In the genomic region with DNA sequence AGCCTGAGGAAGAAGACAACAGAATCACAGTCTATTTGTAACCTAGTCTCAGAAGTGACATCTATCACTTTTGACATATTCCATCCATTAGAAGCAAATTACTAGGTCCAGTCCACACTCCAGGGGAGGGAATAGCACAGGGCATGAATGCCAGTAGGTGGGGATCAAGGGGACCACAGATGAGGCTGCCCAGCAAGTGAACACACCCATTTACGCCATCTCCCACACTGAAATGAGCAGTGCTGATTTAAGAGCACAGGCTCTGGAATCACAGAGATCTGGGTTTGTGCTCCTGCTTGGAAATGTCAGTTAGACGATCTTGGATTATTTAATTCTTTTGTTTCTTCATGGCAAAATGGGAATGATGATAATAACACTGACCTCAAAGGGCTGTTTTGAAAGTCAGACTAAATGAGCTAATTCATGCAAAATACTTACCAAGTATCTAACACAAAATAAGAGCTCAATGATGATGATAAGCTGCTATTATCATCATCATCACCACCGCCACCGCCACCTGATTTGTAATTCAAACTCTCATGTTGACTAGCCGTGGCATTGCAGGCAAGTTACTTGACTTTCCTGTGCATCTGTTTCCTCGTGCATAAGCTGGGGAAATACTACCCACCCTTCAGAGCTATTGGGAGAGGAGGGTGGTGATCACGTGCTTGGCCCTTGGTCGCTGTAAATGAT, we compare ENCODE assay signal across 14 cellular contexts.
DNase-seq lines count a peak whose midpoint lies in the region; ATAC-seq and TF ChIP-seq lines count a peak whose summit lies in the region.
"Had no signal": no experiment of that assay in that cellular context is flagged by ENCODE, and none has a peak within 500 bp of the region (broad histone marks: within the 10 kb centered on the region; RNA-seq: fewer than 3 reads in every experiment).

No MANE protein-coding gene starts in this region.

- peaks cover 98% of the 10 kb centered on the region for H3K36me3 Mint-ChIP-seq in activated T-cell treated with anti-CD3 and anti-CD28 coated beads, Interleukin-2, amount 50 U/mL, for 24 hours (ENCODE audit: low read depth)
- H3K36me3 Mint-ChIP-seq in HFFc6 (ENCODE audit: low read depth) (peaks cover 97% of the 10 kb centered on the region), WTC11 (no peaks in the 10 kb centered on the region)
- H3K36me3 Mint-ChIP-seq in activated T-helper 1 cell treated with anti-CD3 and anti-CD28 coated beads, Interleukin-12 subunit alpha, Interleukin-12 subunit beta, Interleukin-2, Interleukin-4 antibody, amounts not matched to agents 30 ng/mL and 10 ng/mL and 1 ng/mL, durations not matched to agents 14 hours and 24 hours and 36 hours (ENCODE audit: low read depth): peaks cover 57% of the 10 kb centered on the region
- peaks cover 0 to 73% (median 16%) of the 10 kb centered on the region in 3 donors for H3K36me3 Mint-ChIP-seq in naive thymus-derived CD8-positive, alpha-beta T cell
- H3K36me3 Mint-ChIP-seq: mesothelial cell of epicardium had no signal

- TF ChIP-seq CTCF in HFFc6 (IDR thresholded peaks at IDR 0.05): no peak
- TF ChIP-seq CTCF in WTC11 (IDR thresholded peaks at IDR 0.05): no peak

- H3K27me3 Mint-ChIP-seq in activated T-cell treated with anti-CD3 and anti-CD28 coated beads, Interleukin-2, amount 50 U/mL, for 24 hours: no peaks in the 10 kb centered on the region
- H3K27me3 Mint-ChIP-seq in HFFc6 (ENCODE audit: insufficient read depth) (peaks cover 85% of the 10 kb centered on the region), WTC11 (ENCODE audit: low read depth) (no peaks in the 10 kb centered on the region; the same call in 1 of the 2 replicates)
- no peaks in the 10 kb centered on the region for H3K27me3 Mint-ChIP-seq in activated T-helper 1 cell treated with anti-CD3 and anti-CD28 coated beads, Interleukin-12 subunit alpha, Interleukin-12 subunit beta, Interleukin-2, Interleukin-4 antibody, amounts not matched to agents 30 ng/mL and 10 ng/mL and 1 ng/mL, durations not matched to agents 14 hours and 24 hours and 36 hours (ENCODE audit: insufficient read depth)
- no peaks in the 10 kb centered on the region for H3K27me3 Mint-ChIP-seq in naive thymus-derived CD8-positive, alpha-beta T cell

- H3K4me1 Mint-ChIP-seq in activated T-cell treated with anti-CD3 and anti-CD28 coated beads, Interleukin-2, amount 50 U/mL, for 24 hours (ENCODE audit: low read depth): peaks cover 55% of the 10 kb centered on the region
- peaks cover 100% of the 10 kb centered on the region for H3K4me1 Mint-ChIP-seq in HFFc6 (ENCODE audit: low read depth)
- H3K4me1 Mint-ChIP-seq in activated T-helper 1 cell treated with anti-CD3 and anti-CD28 coated beads, Interleukin-12 subunit alpha, Interleukin-12 subunit beta, Interleukin-2, Interleukin-4 antibody, amounts not matched to agents 30 ng/mL and 10 ng/mL and 1 ng/mL, durations not matched to agents 14 hours and 24 hours and 36 hours (ENCODE audit: low read depth): peaks cover 17% of the 10 kb centered on the region
- peaks cover 18 to 32% (median 22%) of the 10 kb centered on the region in 4 donors for H3K4me1 Mint-ChIP-seq in naive thymus-derived CD8-positive, alpha-beta T cell
- H3K4me1 Mint-ChIP-seq in WTC11: peaks cover 29% of the 10 kb centered on the region

- H3K9me3 Mint-ChIP-seq in activated T-cell treated with anti-CD3 and anti-CD28 coated beads, Interleukin-2, amount 50 U/mL, for 24 hours: no peaks in the 10 kb centered on the region
- peaks cover 26% of the 10 kb centered on the region for H3K9me3 Mint-ChIP-seq in HFFc6
- no peaks in the 10 kb centered on the region for H3K9me3 Mint-ChIP-seq in activated T-helper 1 cell treated with anti-CD3 and anti-CD28 coated beads, Interleukin-12 subunit alpha, Interleukin-12 subunit beta, Interleukin-2, Interleukin-4 antibody, amounts not matched to agents 30 ng/mL and 10 ng/mL and 1 ng/mL, durations not matched to agents 14 hours and 24 hours and 36 hours
- no peaks in the 10 kb centered on the region for H3K9me3 Mint-ChIP-seq in naive thymus-derived CD8-positive, alpha-beta T cell
- no peaks in the 10 kb centered on the region for H3K9me3 Mint-ChIP-seq in WTC11
- H3K9me3 Mint-ChIP-seq: mesothelial cell of epicardium had no signal

- CTCF ChIA-PET in WTC11 (lab: Charles Lee): interaction anchor here (1.0 to 10.6 kb wide), 2 partner anchors 23 to 49 kb away, joined by 3 to 129 read pairs; no protein-coding TSS in a partner anchor

- H3K4me3 Mint-ChIP-seq in activated T-cell treated with anti-CD3 and anti-CD28 coated beads, Interleukin-2, amount 50 U/mL, for 24 hours: no peak overlapping the region
- H3K4me3 Mint-ChIP-seq in HFFc6 (peak overlapping the region; percentile 44), WTC11 (no peak overlapping the region)
- H3K4me3 Mint-ChIP-seq in activated T-helper 1 cell treated with anti-CD3 and anti-CD28 coated beads, Interleukin-12 subunit alpha, Interleukin-12 subunit beta, Interleukin-2, Interleukin-4 antibody, amounts not matched to agents 30 ng/mL and 10 ng/mL and 1 ng/mL, durations not matched to agents 14 hours and 24 hours and 36 hours: no peak overlapping the region
- peak overlapping the region in 1 of 10 donors; percentile 39 for H3K4me3 Mint-ChIP-seq in naive thymus-derived CD8-positive, alpha-beta T cell
- H3K4me3 Mint-ChIP-seq: mesothelial cell of epicardium had no signal

- peak overlapping the region; percentile 86 for H3K27ac Mint-ChIP-seq in activated T-cell treated with anti-CD3 and anti-CD28 coated beads, Interleukin-2, amount 50 U/mL, for 24 hours
- peak overlapping the region; percentile 80 for H3K27ac Mint-ChIP-seq in HFFc6
- H3K27ac Mint-ChIP-seq in activated T-helper 1 cell treated with anti-CD3 and anti-CD28 coated beads, Interleukin-12 subunit alpha, Interleukin-12 subunit beta, Interleukin-2, Interleukin-4 antibody, amounts not matched to agents 30 ng/mL and 10 ng/mL and 1 ng/mL, durations not matched to agents 14 hours and 24 hours and 36 hours: peak overlapping the region; percentile 9
- H3K27ac Mint-ChIP-seq in naive thymus-derived CD8-positive, alpha-beta T cell: peak overlapping the region in 6 of 10 donors; percentile 10 to 94 (median 62)
- H3K27ac Mint-ChIP-seq in WTC11: no peak overlapping the region
- H3K27ac Mint-ChIP-seq: mesothelial cell of epicardium had no signal

- intact Hi-C loops in activated T-helper 1 cell treated with anti-CD3 and anti-CD28 coated beads, Interleukin-12 subunit alpha, Interleukin-12 subunit beta, Interleukin-2, Interleukin-4 antibody, amounts not matched to agents 30 ng/mL and 10 ng/mL and 1 ng/mL, durations not matched to agents 14 hours and 24 hours and 36 hours (cut with micrococcal nuclease): no loop called here

- DNase-seq in activated T-cell treated with anti-CD3 and anti-CD28 coated beads, Interleukin-2, amount 50 U/mL, for 24 hours: peak; percentile 54
- no peak for DNase-seq in activated T-cell treated with anti-CD3 and anti-CD28 coated beads for 4 hours
- no peak for DNase-seq in HFFc6
- DNase-seq in activated T-helper 1 cell treated with anti-CD3 and anti-CD28 coated beads, Interleukin-12 subunit alpha, Interleukin-12 subunit beta, Interleukin-2, Interleukin-4 antibody, amounts not matched to agents 30 ng/mL and 10 ng/mL and 1 ng/mL, durations not matched to agents 14 hours and 24 hours and 36 hours (ENCODE audit: low spot score): no peak
- no peak for DNase-seq in naive thymus-derived CD8-positive, alpha-beta T cell
- no peak for DNase-seq in WTC11 (ENCODE audit: low spot score)
- no peak for DNase-seq in inferior parietal cortex (ENCODE audit: extremely low spot score)
- DNase-seq in NCI-H510A treated with DMSO at 0.1 percent for 48 hours (lab: John Stamatoyannopoulos, UW): no peak
- DNase-seq: DMS 273 treated with DMSO at 0.1 percent for 48 hours; NCI-H146; NCI-H524 treated with DMSO at 0.1 percent for 48 hours; stimulated activated CD4-positive, alpha-beta T cell treated with anti-CD3 and anti-CD28 coated beads, Interleukin-15, amount 100 ng/mL, for 24 hours; upper lobe of right lung had no signal

- POLR2A ChIA-PET in naive thymus-derived CD8-positive, alpha-beta T cell (lab: Charles Lee): no interaction called here
- POLR2A ChIA-PET in WTC11 (lab: Charles Lee): no interaction called here

- ATAC-seq in naive thymus-derived CD8-positive, alpha-beta T cell: no peak
- ATAC-seq in WTC11: no peak

TF ChIP-seq in WTC11, 78 proteins besides CTCF, POLR2A, EP300 and RAD21 (continues in another document):
- TF ChIP-seq, protein P1, sequence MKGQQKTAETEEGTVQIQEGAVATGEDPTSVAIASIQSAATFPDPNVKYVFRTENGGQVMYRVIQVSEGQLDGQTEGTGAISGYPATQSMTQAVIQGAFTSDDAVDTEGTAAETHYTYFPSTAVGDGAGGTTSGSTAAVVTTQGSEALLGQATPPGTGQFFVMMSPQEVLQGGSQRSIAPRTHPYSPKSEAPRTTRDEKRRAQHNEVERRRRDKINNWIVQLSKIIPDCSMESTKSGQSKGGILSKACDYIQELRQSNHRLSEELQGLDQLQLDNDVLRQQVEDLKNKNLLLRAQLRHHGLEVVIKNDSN (CRISPR knock-in tag; IDR thresholded peaks at IDR 0.05): no peak
- TF ChIP-seq, protein P2, sequence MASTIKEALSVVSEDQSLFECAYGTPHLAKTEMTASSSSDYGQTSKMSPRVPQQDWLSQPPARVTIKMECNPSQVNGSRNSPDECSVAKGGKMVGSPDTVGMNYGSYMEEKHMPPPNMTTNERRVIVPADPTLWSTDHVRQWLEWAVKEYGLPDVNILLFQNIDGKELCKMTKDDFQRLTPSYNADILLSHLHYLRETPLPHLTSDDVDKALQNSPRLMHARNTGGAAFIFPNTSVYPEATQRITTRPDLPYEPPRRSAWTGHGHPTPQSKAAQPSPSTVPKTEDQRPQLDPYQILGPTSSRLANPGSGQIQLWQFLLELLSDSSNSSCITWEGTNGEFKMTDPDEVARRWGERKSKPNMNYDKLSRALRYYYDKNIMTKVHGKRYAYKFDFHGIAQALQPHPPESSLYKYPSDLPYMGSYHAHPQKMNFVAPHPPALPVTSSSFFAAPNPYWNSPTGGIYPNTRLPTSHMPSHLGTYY (CRISPR knock-in tag; IDR thresholded peaks at IDR 0.05): no peak
- no peak for TF ChIP-seq SMAD4 (CRISPR knock-in tag; IDR thresholded peaks at IDR 0.05)
- TF ChIP-seq HMGA2 (CRISPR knock-in tag; IDR thresholded peaks at IDR 0.05): no peak
- TF ChIP-seq ETV6 (CRISPR knock-in tag; IDR thresholded peaks at IDR 0.05): no peak
